In the genomic region with DNA sequence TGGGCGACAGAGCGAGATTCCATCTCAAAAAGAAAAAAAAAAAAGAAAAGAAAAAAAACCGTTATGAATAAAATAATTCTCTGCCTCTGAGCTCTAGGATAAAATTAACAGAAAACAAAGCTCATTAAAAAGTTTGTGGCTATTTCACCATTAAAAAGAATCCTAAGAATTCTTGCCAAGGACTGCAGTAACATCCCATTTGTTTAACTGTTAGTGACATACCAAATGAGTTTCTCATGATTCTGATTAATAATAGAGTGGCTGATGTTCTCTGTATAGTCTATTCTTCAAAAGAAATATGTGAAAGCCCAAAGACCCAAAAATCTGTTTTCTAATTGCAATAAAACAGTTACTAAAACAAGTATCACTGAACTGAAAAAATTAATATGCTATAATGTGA, we compare ENCODE assay signal across 2 cellular contexts.
TF ChIP-seq lines count a peak whose summit lies in the region.

No MANE protein-coding gene starts in this region.

TF ChIP-seq in IMR-90, 13 proteins besides CTCF, POLR2A, EP300 and RAD21:
- TF ChIP-seq, protein P1, sequence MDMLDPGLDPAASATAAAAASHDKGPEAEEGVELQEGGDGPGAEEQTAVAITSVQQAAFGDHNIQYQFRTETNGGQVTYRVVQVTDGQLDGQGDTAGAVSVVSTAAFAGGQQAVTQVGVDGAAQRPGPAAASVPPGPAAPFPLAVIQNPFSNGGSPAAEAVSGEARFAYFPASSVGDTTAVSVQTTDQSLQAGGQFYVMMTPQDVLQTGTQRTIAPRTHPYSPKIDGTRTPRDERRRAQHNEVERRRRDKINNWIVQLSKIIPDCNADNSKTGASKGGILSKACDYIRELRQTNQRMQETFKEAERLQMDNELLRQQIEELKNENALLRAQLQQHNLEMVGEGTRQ (IDR thresholded peaks at IDR 0.05; ENCODE audit: low read depth, low read length), result no peak
- TF ChIP-seq CHD1 (IDR thresholded peaks at IDR 0.05; ENCODE audit: low read depth, low read length) (no peak), RFX5 (IDR thresholded peaks at IDR 0.05; ENCODE audit: low read depth, low read length) (no peak)
TF ChIP-seq in IMR-90: peak in this region for 0.

TF ChIP-seq in K562, 482 proteins besides CTCF, POLR2A, EP300 and RAD21:
- TF ChIP-seq SUPT5H (IDR thresholded peaks at IDR 0.05) (0 out of 2 replicates have a peak, but pooled peaks have one; percentile 24), MCM3 (IDR thresholded peaks at IDR 0.05) (no peak)
